8 cellular contexts compared by ENCODE assay signal in the genomic region with DNA sequence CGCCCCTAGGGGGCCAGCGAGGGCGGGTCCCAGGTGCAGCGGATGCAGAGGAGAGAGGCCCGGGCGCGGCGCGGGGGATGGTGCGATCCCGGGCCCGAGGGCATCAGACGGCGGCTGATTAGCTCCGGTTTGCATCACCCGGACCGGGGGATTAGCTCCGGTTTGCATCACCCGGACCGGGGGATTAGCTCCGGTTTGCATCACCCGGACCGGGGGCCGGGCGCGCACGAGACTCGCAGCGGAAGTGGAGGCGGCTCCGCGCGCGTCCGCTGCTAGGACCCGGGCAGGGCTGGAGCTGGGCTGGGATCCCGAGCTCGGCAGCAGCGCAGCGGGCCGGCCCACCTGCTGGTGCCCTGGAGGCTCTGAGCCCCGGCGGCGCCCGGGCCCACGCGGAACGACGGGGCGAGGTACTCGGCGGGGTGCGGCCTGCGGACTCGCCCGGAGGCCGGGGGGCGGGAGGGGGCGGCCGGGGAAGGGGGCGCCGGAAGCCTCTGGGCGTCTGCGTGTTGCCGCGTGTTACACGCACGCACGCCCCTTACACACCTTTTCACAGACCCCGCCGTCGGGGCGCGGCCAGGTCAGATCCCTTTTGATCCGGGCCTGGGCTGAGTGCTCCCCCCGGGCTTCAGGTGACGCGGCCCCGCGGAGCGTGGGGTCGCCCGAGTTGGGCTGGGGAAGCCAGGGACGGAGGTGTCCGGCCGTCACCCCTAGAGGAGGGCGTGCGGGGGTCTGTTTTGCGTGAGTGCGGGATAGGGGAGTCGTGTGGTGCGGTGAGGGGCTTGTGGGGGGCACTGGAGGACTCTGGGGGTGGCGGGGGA. TPM values are rescaled to one million over a fixed set of nuclear protein-coding genes. Genes with fewer than 3 reads are reported as not detected.
DNase-seq lines count a peak whose midpoint lies in the region; ATAC-seq and TF ChIP-seq lines count a peak whose summit lies in the region.

No MANE protein-coding gene starts in this region.

- DNase-seq in GM13977 (ENCODE audit: low spot score) (peak; percentile 76), HCEC 1CT (peak; percentile 52), NAMALWA (ENCODE audit: low spot score) (peak; percentile 85), WTC11 (ENCODE audit: low spot score) (peak; percentile 84), left kidney (ENCODE audit: low read depth, low spot score) (peak; percentile 78), putamen (ENCODE audit: low spot score) (no peak)
- DNase-seq in central memory CD8-positive, alpha-beta T cell (ENCODE audit: low spot score in 2 of 2) = peak; percentile 26 to 29
- DNase-seq in stimulated activated CD4-positive, alpha-beta T cell treated with anti-CD3 and anti-CD28 coated beads, Interleukin-4, amount 100 ng/mL, for 48 hours (ENCODE audit: low read depth in 2 of 2) = peak; percentile 63

- POLR2A ChIA-PET in WTC11 (lab: Charles Lee) = interaction anchor here (0.6 to 1.9 kb wide), 13 partner anchors 9 to 1998 kb away, joined by 3 to 13 read pairs (median 4); a partner anchor contains a TSS

- peak overlapping the region; percentile 72 for H3K4me3 Mint-ChIP-seq in WTC11
- peak overlapping the region; percentile 86 for H3K4me3 Mint-ChIP-seq in central memory CD8-positive, alpha-beta T cell

- no peaks in the 10 kb centered on the region for H3K36me3 Mint-ChIP-seq in WTC11
- peaks cover 19% of the 10 kb centered on the region for H3K36me3 Mint-ChIP-seq in central memory CD8-positive, alpha-beta T cell (ENCODE audit: insufficient read depth)

- TF ChIP-seq CTCF in GM13977 (IDR thresholded peaks at IDR 0.05; ENCODE audit: extremely low read depth, insufficient read depth, missing control alignments) (no peak), WTC11 (IDR thresholded peaks at IDR 0.05) (no peak)

- H3K27me3 Mint-ChIP-seq in WTC11 (ENCODE audit: low read depth) = peaks cover 27% of the 10 kb centered on the region
- H3K27me3 Mint-ChIP-seq in central memory CD8-positive, alpha-beta T cell = no peaks in the 10 kb centered on the region

- H3K9me3 Mint-ChIP-seq in WTC11 = no peaks in the 10 kb centered on the region
- no peaks in the 10 kb centered on the region for H3K9me3 Mint-ChIP-seq in central memory CD8-positive, alpha-beta T cell

- CTCF ChIA-PET in WTC11 (lab: Charles Lee) = interaction anchor here (0.7 to 5.3 kb wide), 12 partner anchors 10 to 388 kb away, joined by 3 to 30 read pairs (median 5); a partner anchor contains a TSS

- peak; percentile 82 for ATAC-seq in WTC11
- peak; percentile 55 for ATAC-seq in central memory CD8-positive, alpha-beta T cell (replicated peaks; ENCODE audit: extremely low read depth, poor library complexity, severe bottlenecking)

- H3K4me1 Mint-ChIP-seq in WTC11 = no peaks in the 10 kb centered on the region
- peaks cover 10% of the 10 kb centered on the region for H3K4me1 Mint-ChIP-seq in central memory CD8-positive, alpha-beta T cell

- in situ Hi-C loops in GM13977 (cut with MboI; ENCODE audit: low pct_unique_long_range_greater_than_20kb, low sequenced_read_pairs, unreplicated experiment) = no loop called here

- H3K27ac Mint-ChIP-seq in WTC11 = no peak overlapping the region
- H3K27ac Mint-ChIP-seq in central memory CD8-positive, alpha-beta T cell (ENCODE audit: low read depth) = peak overlapping the region; percentile 81

TF ChIP-seq in WTC11, 78 proteins besides CTCF, POLR2A, EP300 and RAD21 (continues in another document):
- TF ChIP-seq NFYB (CRISPR knock-in tag; conservative IDR thresholded peaks at IDR 0.05; ENCODE audit: low read depth) (no peak), ESRRA (CRISPR knock-in tag; IDR thresholded peaks at IDR 0.05; ENCODE audit: borderline replicate concordance) (no peak; the same call in 1 of the 2 replicates), SMAD4 (CRISPR knock-in tag; IDR thresholded peaks at IDR 0.05) (peak; percentile 23; the same call in 1 of the 2 replicates), TP53 (CRISPR knock-in tag; IDR thresholded peaks at IDR 0.05) (no peak), JUN (CRISPR knock-in tag; IDR thresholded peaks at IDR 0.05) (no peak), GABPB1 (CRISPR knock-in tag; IDR thresholded peaks at IDR 0.05) (peak; percentile 100), ZNF219 (CRISPR knock-in tag; IDR thresholded peaks at IDR 0.05; ENCODE audit: borderline replicate concordance) (peak; percentile 19; the same call in 1 of the 2 replicates), FOXP1 (CRISPR knock-in tag; IDR thresholded peaks at IDR 0.05; ENCODE audit: borderline replicate concordance) (no peak), ZNF263 (CRISPR knock-in tag; IDR thresholded peaks at IDR 0.05; ENCODE audit: low read depth) (no peak), TEAD1 (CRISPR knock-in tag; IDR thresholded peaks at IDR 0.05) (no peak)
- TF ChIP-seq, protein P1, sequence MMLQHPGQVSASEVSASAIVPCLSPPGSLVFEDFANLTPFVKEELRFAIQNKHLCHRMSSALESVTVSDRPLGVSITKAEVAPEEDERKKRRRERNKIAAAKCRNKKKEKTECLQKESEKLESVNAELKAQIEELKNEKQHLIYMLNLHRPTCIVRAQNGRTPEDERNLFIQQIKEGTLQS (CRISPR knock-in tag; conservative IDR thresholded peaks at IDR 0.05) = peak; percentile 73; the same call in 1 of the 2 replicates
- TF ChIP-seq, protein P2, sequence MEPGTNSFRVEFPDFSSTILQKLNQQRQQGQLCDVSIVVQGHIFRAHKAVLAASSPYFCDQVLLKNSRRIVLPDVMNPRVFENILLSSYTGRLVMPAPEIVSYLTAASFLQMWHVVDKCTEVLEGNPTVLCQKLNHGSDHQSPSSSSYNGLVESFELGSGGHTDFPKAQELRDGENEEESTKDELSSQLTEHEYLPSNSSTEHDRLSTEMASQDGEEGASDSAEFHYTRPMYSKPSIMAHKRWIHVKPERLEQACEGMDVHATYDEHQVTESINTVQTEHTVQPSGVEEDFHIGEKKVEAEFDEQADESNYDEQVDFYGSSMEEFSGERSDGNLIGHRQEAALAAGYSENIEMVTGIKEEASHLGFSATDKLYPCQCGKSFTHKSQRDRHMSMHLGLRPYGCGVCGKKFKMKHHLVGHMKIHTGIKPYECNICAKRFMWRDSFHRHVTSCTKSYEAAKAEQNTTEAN (CRISPR knock-in tag; IDR thresholded peaks at IDR 0.05) = peak; percentile 78
- TF ChIP-seq, protein P3, sequence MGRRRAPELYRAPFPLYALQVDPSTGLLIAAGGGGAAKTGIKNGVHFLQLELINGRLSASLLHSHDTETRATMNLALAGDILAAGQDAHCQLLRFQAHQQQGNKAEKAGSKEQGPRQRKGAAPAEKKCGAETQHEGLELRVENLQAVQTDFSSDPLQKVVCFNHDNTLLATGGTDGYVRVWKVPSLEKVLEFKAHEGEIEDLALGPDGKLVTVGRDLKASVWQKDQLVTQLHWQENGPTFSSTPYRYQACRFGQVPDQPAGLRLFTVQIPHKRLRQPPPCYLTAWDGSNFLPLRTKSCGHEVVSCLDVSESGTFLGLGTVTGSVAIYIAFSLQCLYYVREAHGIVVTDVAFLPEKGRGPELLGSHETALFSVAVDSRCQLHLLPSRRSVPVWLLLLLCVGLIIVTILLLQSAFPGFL (CRISPR knock-in tag; IDR thresholded peaks at IDR 0.05; ENCODE audit: borderline replicate concordance) = 0 out of 2 replicates have a peak, but pooled peaks have one; percentile 27
- TF ChIP-seq, protein P4, sequence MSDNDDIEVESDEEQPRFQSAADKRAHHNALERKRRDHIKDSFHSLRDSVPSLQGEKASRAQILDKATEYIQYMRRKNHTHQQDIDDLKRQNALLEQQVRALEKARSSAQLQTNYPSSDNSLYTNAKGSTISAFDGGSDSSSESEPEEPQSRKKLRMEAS (CRISPR knock-in tag; IDR thresholded peaks at IDR 0.05) = peak; percentile 86; the same call in 1 of the 2 replicates
- TF ChIP-seq, protein P5, sequence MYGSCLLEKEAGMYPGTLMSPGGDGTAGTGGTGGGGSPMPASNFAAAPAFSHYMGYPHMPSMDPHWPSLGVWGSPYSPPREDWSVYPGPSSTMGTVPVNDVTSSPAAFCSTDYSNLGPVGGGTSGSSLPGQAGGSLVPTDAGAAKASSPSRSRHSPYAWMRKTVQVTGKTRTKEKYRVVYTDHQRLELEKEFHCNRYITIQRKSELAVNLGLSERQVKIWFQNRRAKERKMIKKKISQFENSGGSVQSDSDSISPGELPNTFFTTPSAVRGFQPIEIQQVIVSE (CRISPR knock-in tag; IDR thresholded peaks at IDR 0.05; ENCODE audit: borderline replicate concordance) = no peak
- TF ChIP-seq, protein P6, sequence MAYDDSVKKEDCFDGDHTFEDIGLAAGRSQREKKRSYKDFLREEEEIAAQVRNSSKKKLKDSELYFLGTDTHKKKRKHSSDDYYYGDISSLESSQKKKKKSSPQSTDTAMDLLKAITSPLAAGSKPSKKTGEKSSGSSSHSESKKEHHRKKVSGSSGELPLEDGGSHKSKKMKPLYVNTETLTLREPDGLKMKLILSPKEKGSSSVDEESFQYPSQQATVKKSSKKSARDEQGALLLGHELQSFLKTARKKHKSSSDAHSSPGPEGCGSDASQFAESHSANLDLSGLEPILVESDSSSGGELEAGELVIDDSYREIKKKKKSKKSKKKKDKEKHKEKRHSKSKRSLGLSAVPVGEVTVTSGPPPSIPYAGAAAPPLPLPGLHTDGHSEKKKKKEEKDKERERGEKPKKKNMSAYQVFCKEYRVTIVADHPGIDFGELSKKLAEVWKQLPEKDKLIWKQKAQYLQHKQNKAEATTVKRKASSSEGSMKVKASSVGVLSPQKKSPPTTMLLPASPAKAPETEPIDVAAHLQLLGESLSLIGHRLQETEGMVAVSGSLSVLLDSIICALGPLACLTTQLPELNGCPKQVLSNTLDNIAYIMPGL (CRISPR knock-in tag; IDR thresholded peaks at IDR 0.05) = peak; percentile 64
- TF ChIP-seq, protein P7, sequence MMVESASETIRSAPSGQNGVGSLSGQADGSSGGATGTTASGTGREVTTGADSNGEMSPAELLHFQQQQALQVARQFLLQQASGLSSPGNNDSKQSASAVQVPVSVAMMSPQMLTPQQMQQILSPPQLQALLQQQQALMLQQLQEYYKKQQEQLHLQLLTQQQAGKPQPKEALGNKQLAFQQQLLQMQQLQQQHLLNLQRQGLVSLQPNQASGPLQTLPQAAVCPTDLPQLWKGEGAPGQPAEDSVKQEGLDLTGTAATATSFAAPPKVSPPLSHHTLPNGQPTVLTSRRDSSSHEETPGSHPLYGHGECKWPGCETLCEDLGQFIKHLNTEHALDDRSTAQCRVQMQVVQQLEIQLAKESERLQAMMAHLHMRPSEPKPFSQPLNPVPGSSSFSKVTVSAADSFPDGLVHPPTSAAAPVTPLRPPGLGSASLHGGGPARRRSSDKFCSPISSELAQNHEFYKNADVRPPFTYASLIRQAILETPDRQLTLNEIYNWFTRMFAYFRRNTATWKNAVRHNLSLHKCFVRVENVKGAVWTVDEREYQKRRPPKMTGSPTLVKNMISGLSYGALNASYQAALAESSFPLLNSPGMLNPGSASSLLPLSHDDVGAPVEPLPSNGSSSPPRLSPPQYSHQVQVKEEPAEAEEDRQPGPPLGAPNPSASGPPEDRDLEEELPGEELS (CRISPR knock-in tag; IDR thresholded peaks at IDR 0.05) = peak; percentile 47; the same call in 1 of the 2 replicates

RNA-seq across cellular contexts. Expression of a gene that starts 0.4 kb away (rescaled TPM):
- total RNA-seq in WTC11 (2021) = 7.8 to 9.2 TPM (median 8.7 TPM) in 3 replicates

RNA-seq across cellular contexts. Expression of a gene that starts 27.1 kb away (rescaled TPM):
- total RNA-seq in WTC11 (2021) = 65.0 to 75.2 TPM (median 69.5 TPM) in 3 replicates

RNA-seq across cellular contexts. Expression of a gene that starts 34.1 kb away (rescaled TPM):
- total RNA-seq in WTC11 (2021) = 23.0 to 23.7 TPM (median 23.3 TPM) in 3 replicates

RNA-seq across cellular contexts. Expression of a gene that starts 55.6 kb away (rescaled TPM):
- 59.1 to 76.3 TPM (median 72.5 TPM) in 3 replicates for total RNA-seq in WTC11 (2021)
